Comparison of ENCODE assay signal across 19 cellular contexts in the genomic region with DNA sequence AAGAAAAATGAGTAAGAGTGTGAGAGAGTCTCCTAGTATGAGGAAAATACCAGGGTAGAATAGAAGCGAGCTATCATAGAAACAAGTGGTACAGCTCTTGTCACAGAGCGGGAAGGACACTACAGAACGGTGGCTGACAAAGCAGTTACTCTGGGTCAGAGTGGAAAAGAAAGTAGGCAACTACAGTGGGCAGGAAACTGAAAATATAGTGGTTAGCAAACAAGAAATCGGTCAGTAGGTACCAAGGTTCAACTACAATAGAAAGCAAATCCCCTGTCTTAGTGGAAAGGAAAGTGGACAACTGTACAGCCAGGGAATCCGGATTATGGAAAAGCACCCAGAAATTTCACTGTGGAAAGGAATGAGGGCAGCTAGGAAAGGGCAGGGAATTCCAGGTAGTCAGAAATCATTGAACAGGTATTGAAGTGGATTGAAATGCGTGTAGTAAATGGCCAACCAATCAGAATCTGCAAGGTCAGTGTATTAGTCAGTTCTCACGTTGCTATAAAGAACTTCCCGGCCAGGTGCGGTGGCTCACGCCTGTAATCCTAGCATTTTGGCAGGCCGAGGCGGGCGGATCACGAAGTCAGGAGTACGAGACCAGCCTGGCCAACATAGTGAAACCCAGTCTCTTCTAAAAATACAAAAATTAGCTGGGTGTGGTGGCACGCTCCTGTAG.
"Had no signal": no experiment of that assay in that cellular context is flagged by ENCODE, and none has a peak within 500 bp of the region (broad histone marks: within the 10 kb centered on the region; RNA-seq: fewer than 3 reads in every experiment).

No MANE protein-coding gene starts in this region.

- H3K27me3 ChIP-seq: Peyer's patch, SJSA1 had no signal

- H3K9me3 ChIP-seq: Peyer's patch, SJSA1 had no signal

- H3K36me3 ChIP-seq: Peyer's patch, SJSA1 had no signal

- H3K4me3 ChIP-seq: PC-9, Peyer's patch, SJSA1, SK-N-MC had no signal

- H2AFZ ChIP-seq: PC-9 had no signal

- DNase-seq: KBM-7; NCI-H1092; NCI-H1105 treated with DMSO at 0.1 percent for 48 hours; NCI-H1417 treated with DMSO at 0.1 percent for 48 hours; NCI-H146; NCI-H1694 treated with DMSO at 0.1 percent for 48 hours; NCI-H1930; NCI-H2081; NCI-H2107; NCI-H226; NCI-H510A; NCI-H526; NK-92 treated with Interleukin-12 subunit alpha and Interleukin-12 subunit beta, amount 100 ng/mL, for 24 hours; PC-9; Peyer's patch; Right ventricle myocardium superior; SIG-M5 had no signal

- H3K4me2 ChIP-seq: PC-9 had no signal

- H3K4me1 ChIP-seq: Peyer's patch, SJSA1 had no signal

- H3K27ac ChIP-seq: PC-9, Peyer's patch, SJSA1, SK-N-MC had no signal
